25 cellular contexts compared by ENCODE assay signal in genomic region chr22:46994265-46994664, GRCh38.
"Had no signal": no experiment of that assay in that cellular context is flagged by ENCODE, and none has a peak within 500 bp of the region (broad histone marks: within the 10 kb centered on the region; RNA-seq: fewer than 3 reads in every experiment).

No MANE protein-coding gene starts in this region.

- H3K27ac Mint-ChIP-seq: activated CD4-positive, alpha-beta T cell treated with anti-CD3 and anti-CD28 coated beads, Interleukin-2, amount 10 ng/mL, durations not matched to agents 7 days and 5 days; activated CD8-positive, alpha-beta T cell treated with anti-CD3 and anti-CD28 coated beads for 36 hours; activated naive CD4-positive, alpha-beta T cell treated with anti-CD3 and anti-CD28 coated beads, Interleukin-2, amount 50 U/mL, for 24 hours; activated naive CD8-positive, alpha-beta T cell treated with anti-CD3 and anti-CD28 coated beads, Interleukin-2, amount 50 U/mL, for 24 hours; activated T-helper 2 cell treated with anti-CD3 and anti-CD28 coated beads, Interferon-gamma antibody, Interleukin-2, Interleukin-4, amounts not matched to agents 10 μg/mL and 5 μg/mL and 100 μg/mL, durations not matched to agents 14 hours and 24 hours and 36 hours; dendritic cell treated with granulocyte-macrophage colony-stimulating factor and Interleukin-4, amounts not matched to agents 40 ng/mL and 50 ng/mL, for 4 days; naive thymus-derived CD4-positive, alpha-beta T cell had no signal

- FAIRE-seq: islet of Langerhans had no signal

- H3K9me3 ChIP-seq: breast epithelium, esophagus muscularis mucosa, prostate gland, testis had no signal

- H3K4me1 ChIP-seq: breast epithelium, prostate gland had no signal

- H3K27ac ChIP-seq: esophagus muscularis mucosa, foreskin keratinocyte, prostate gland, testis had no signal

- H3K9me3 Mint-ChIP-seq: activated CD4-positive, alpha-beta T cell treated with anti-CD3 and anti-CD28 coated beads, Interleukin-2, amount 10 ng/mL, durations not matched to agents 7 days and 5 days; activated CD8-positive, alpha-beta T cell treated with anti-CD3 and anti-CD28 coated beads for 36 hours; activated naive CD4-positive, alpha-beta T cell treated with anti-CD3 and anti-CD28 coated beads, Interleukin-2, amount 50 U/mL, for 24 hours; activated naive CD8-positive, alpha-beta T cell treated with anti-CD3 and anti-CD28 coated beads, Interleukin-2, amount 50 U/mL, for 24 hours; activated T-helper 2 cell treated with anti-CD3 and anti-CD28 coated beads, Interferon-gamma antibody, Interleukin-2, Interleukin-4, amounts not matched to agents 10 μg/mL and 5 μg/mL and 100 μg/mL, durations not matched to agents 14 hours and 24 hours and 36 hours; dendritic cell treated with granulocyte-macrophage colony-stimulating factor and Interleukin-4, amounts not matched to agents 40 ng/mL and 50 ng/mL, for 4 days; naive thymus-derived CD4-positive, alpha-beta T cell had no signal

- H3K36me3 ChIP-seq: breast epithelium, prostate gland had no signal

- H3K4me3 Mint-ChIP-seq: activated CD4-positive, alpha-beta T cell treated with anti-CD3 and anti-CD28 coated beads, Interleukin-2, amount 10 ng/mL, durations not matched to agents 7 days and 5 days; activated CD8-positive, alpha-beta T cell treated with anti-CD3 and anti-CD28 coated beads for 36 hours; activated naive CD4-positive, alpha-beta T cell treated with anti-CD3 and anti-CD28 coated beads, Interleukin-2, amount 50 U/mL, for 24 hours; activated naive CD8-positive, alpha-beta T cell treated with anti-CD3 and anti-CD28 coated beads, Interleukin-2, amount 50 U/mL, for 24 hours; dendritic cell treated with granulocyte-macrophage colony-stimulating factor and Interleukin-4, amounts not matched to agents 40 ng/mL and 50 ng/mL, for 4 days; naive thymus-derived CD4-positive, alpha-beta T cell had no signal

- H3K4me3 ChIP-seq: breast epithelium, esophagus muscularis mucosa, prostate gland, testis had no signal

- H3K27me3 ChIP-seq: breast epithelium, esophagus muscularis mucosa, foreskin keratinocyte, testis had no signal

- DNase-seq: activated CD4-positive, alpha-beta T cell treated with anti-CD3 and anti-CD28 coated beads, Interleukin-2, amount 10 ng/mL, durations not matched to agents 7 days and 5 days; activated CD4-positive, CD25-positive, alpha-beta regulatory T cell treated with anti-CD3 and anti-CD28 coated beads, Interleukin-2, amount 50 U/mL, for 72 hours; activated CD8-positive, alpha-beta T cell treated with anti-CD3 and anti-CD28 coated beads for 36 hours; activated naive CD8-positive, alpha-beta T cell treated with anti-CD3 and anti-CD28 coated beads, Interleukin-2, amount 50 U/mL, for 24 hours; activated T-cell treated with anti-CD3 and anti-CD28 coated beads, Interleukin-2, amount 50 U/mL, for 48 hours; amygdala; central memory CD4-positive, alpha-beta T cell; foreskin keratinocyte; left cardiac atrium; mammary epithelial cell; midbrain; naive thymus-derived CD4-positive, alpha-beta T cell; retina; stimulated activated CD4-positive, alpha-beta T cell treated with anti-CD3 and anti-CD28 coated beads, Interleukin-15, amount 100 ng/mL, for 24 hours; stimulated activated naive CD4-positive, alpha-beta T cell treated with Interleukin-2 at 50 U/mL for 16 hours; T-helper 2 cell; testis had no signal

- H3K27me3 Mint-ChIP-seq: activated CD4-positive, alpha-beta T cell treated with anti-CD3 and anti-CD28 coated beads, Interleukin-2, amount 10 ng/mL, durations not matched to agents 7 days and 5 days; activated CD8-positive, alpha-beta T cell treated with anti-CD3 and anti-CD28 coated beads for 36 hours; activated naive CD4-positive, alpha-beta T cell treated with anti-CD3 and anti-CD28 coated beads, Interleukin-2, amount 50 U/mL, for 24 hours; activated naive CD8-positive, alpha-beta T cell treated with anti-CD3 and anti-CD28 coated beads, Interleukin-2, amount 50 U/mL, for 24 hours; dendritic cell treated with granulocyte-macrophage colony-stimulating factor and Interleukin-4, amounts not matched to agents 40 ng/mL and 50 ng/mL, for 4 days; naive thymus-derived CD4-positive, alpha-beta T cell had no signal

- ATAC-seq: activated CD8-positive, alpha-beta T cell treated with anti-CD3 and anti-CD28 coated beads for 36 hours; activated naive CD8-positive, alpha-beta T cell treated with anti-CD3 and anti-CD28 coated beads, Interleukin-2, amount 50 U/mL, for 24 hours; naive thymus-derived CD4-positive, alpha-beta T cell; SK-N-SH treated with all-trans-retinoic acid at 6 μM for 48 hours had no signal
